ENCODE assay signal across 21 cellular contexts in the genomic region with DNA sequence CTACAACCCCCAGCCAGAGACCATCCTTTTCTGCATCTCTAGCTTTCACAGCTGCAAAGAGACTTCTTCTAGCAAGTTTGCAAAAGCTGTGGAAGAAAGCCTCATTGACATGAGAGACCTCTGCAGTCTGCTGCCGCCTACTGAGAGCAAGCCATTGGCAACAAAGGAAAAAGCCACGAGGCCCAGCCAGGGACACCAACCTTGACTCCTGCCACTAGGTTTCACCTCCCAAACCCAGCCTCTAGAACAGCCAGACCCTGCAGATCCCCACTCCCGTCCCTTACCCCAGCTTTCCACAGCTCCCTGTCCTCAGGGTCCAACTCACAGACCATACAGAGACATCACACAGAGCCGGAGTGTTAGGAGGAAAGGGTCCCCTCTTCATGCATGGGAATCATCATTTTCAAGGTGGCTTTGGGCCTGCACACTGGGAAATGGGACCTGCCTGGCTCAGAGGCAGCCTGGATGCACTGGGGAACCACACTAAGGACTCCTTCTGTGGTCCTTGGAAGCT. TPM values are rescaled to one million over a fixed set of nuclear protein-coding genes. Genes with fewer than 3 reads are reported as not detected.
DNase-seq lines count a peak whose midpoint lies in the region; TF ChIP-seq lines count a peak whose summit lies in the region.
"Had no signal": no experiment of that assay in that cellular context is flagged by ENCODE, and none has a peak within 500 bp of the region (broad histone marks: within the 10 kb centered on the region; RNA-seq: fewer than 3 reads in every experiment).

No MANE protein-coding gene starts in this region.

- WGBS in endodermal cell (ENCODE audit: insufficient coverage in 1 of 2, insufficient read length in 1 of 2), 2 experiments: 88 to 100% methylated on average over 3 to 4 of the region's 4 CpGs

- no peaks in the 10 kb centered on the region for H3K9me3 ChIP-seq in endodermal cell (ENCODE audit: control insufficient read depth, low read length)
- H3K9me3 ChIP-seq: BE2C, Caco-2 had no signal

- H3K27ac Mint-ChIP-seq in HFFc6 (no peak overlapping the region), endodermal cell (no peak overlapping the region), osteocyte (ENCODE audit: unreplicated experiment) (no peak overlapping the region)
- H3K27ac Mint-ChIP-seq in T-helper 2 cell treated with Interferon-gamma antibody and Interleukin-4, amounts not matched to agents 5 μg/mL and 100 μg/mL, for 36 hours: no peak overlapping the region
- H3K27ac Mint-ChIP-seq: CD4-positive, alpha-beta T cell; GM23338 had no signal

- no peak overlapping the region for H3K4me3 Mint-ChIP-seq in HFFc6
- no peak overlapping the region for H3K4me3 Mint-ChIP-seq in endodermal cell
- H3K4me3 Mint-ChIP-seq in osteocyte (ENCODE audit: unreplicated experiment): no peak overlapping the region
- no peak overlapping the region for H3K4me3 Mint-ChIP-seq in T-helper 2 cell treated with Interferon-gamma antibody and Interleukin-4, amounts not matched to agents 5 μg/mL and 100 μg/mL, for 36 hours
- H3K4me3 Mint-ChIP-seq: CD4-positive, alpha-beta T cell; GM23338 had no signal

- H3K27ac ChIP-seq in endodermal cell (ENCODE audit: low read depth, low read length): no peak overlapping the region
- H3K27ac ChIP-seq: HL-60 had no signal

- peak; percentile 7; the same call in 1 of the 2 replicates for TF ChIP-seq CTCF in HFFc6 (IDR thresholded peaks at IDR 0.05)
- no peak for TF ChIP-seq CTCF in endodermal cell (conservative IDR thresholded peaks at IDR 0.05)
- no peak for TF ChIP-seq CTCF in osteocyte (IDR thresholded peaks at IDR 0.05)

- H3K36me3 Mint-ChIP-seq in HFFc6 (ENCODE audit: low read depth) (no peaks in the 10 kb centered on the region), endodermal cell (ENCODE audit: low read depth) (no peaks in the 10 kb centered on the region), osteocyte (ENCODE audit: unreplicated experiment) (no peaks in the 10 kb centered on the region)
- no peaks in the 10 kb centered on the region for H3K36me3 Mint-ChIP-seq in T-helper 2 cell treated with Interferon-gamma antibody and Interleukin-4, amounts not matched to agents 5 μg/mL and 100 μg/mL, for 36 hours (ENCODE audit: low read depth)

- no peak overlapping the region for H3K9ac ChIP-seq in endodermal cell (ENCODE audit: extremely low read depth, low read length, poor library complexity, severe bottlenecking)

- H3K36me3 ChIP-seq in H7 (replicated peaks; ENCODE audit: control insufficient read depth, insufficient read depth, low read length) (no peaks in the 10 kb centered on the region), endodermal cell (ENCODE audit: control insufficient read depth, insufficient read depth, low read length) (no peaks in the 10 kb centered on the region)
- H3K36me3 ChIP-seq: BE2C had no signal

- no peaks in the 10 kb centered on the region for H3K4me1 ChIP-seq in endodermal cell (ENCODE audit: control insufficient read depth, insufficient read depth, low read length)
- H3K4me1 ChIP-seq: Caco-2 had no signal

- peaks cover 52% of the 10 kb centered on the region for H3K27me3 Mint-ChIP-seq in HFFc6 (ENCODE audit: insufficient read depth)
- H3K27me3 Mint-ChIP-seq in endodermal cell (ENCODE audit: insufficient read depth): peaks cover 52% of the 10 kb centered on the region
- peaks cover 19% of the 10 kb centered on the region for H3K27me3 Mint-ChIP-seq in osteocyte (ENCODE audit: unreplicated experiment)
- H3K27me3 Mint-ChIP-seq in T-helper 2 cell treated with Interferon-gamma antibody and Interleukin-4, amounts not matched to agents 5 μg/mL and 100 μg/mL, for 36 hours (ENCODE audit: low read depth): peaks cover 16% of the 10 kb centered on the region

- H3K4me3 ChIP-seq in H7 (ENCODE audit: insufficient read depth, low read depth, low read length): no peak overlapping the region
- H3K4me3 ChIP-seq in endodermal cell (ENCODE audit: low read length): no peak overlapping the region
- H3K4me3 ChIP-seq: GM23338 had no signal

- no peaks in the 10 kb centered on the region for H3K4me1 Mint-ChIP-seq in HFFc6 (ENCODE audit: low read depth)
- no peaks in the 10 kb centered on the region for H3K4me1 Mint-ChIP-seq in endodermal cell
- H3K4me1 Mint-ChIP-seq in osteocyte (ENCODE audit: unreplicated experiment): no peaks in the 10 kb centered on the region
- H3K4me1 Mint-ChIP-seq in T-helper 2 cell treated with Interferon-gamma antibody and Interleukin-4, amounts not matched to agents 5 μg/mL and 100 μg/mL, for 36 hours (ENCODE audit: low read depth): no peaks in the 10 kb centered on the region

- DNase-seq in H7 (peak; percentile 8), HFFc6 (no peak), endodermal cell (peak; percentile 25), osteocyte (ENCODE audit: extremely low spot score, unreplicated experiment) (peak; percentile 67), NCI-H2081 treated with DMSO at 0.1 percent for 48 hours (lab: John Stamatoyannopoulos, UW) (no peak), T1000 (lab: John Stamatoyannopoulos, UW) (no peak)
- DNase-seq in T-helper 2 cell treated with Interferon-gamma antibody and Interleukin-4, amounts not matched to agents 5 μg/mL and 100 μg/mL, for 36 hours (ENCODE audit: low spot score): no peak
- DNase-seq: ACHN; C1 segment of cervical spinal cord; Caco-2; CD4-positive, alpha-beta T cell; DMS153; DMS79; GDM1; IMR-90; KBM-7 had no signal

- H3K9me3 Mint-ChIP-seq in HFFc6 (no peaks in the 10 kb centered on the region), endodermal cell (peaks cover 3% of the 10 kb centered on the region), osteocyte (ENCODE audit: unreplicated experiment) (no peaks in the 10 kb centered on the region)
- H3K9me3 Mint-ChIP-seq in T-helper 2 cell treated with Interferon-gamma antibody and Interleukin-4, amounts not matched to agents 5 μg/mL and 100 μg/mL, for 36 hours: peaks cover 1% of the 10 kb centered on the region
- H3K9me3 Mint-ChIP-seq: CD4-positive, alpha-beta T cell had no signal

- H3K27me3 ChIP-seq in H7 (ENCODE audit: control insufficient read depth, insufficient read depth, low read length): peaks cover 13% of the 10 kb centered on the region
- peaks cover 8% of the 10 kb centered on the region for H3K27me3 ChIP-seq in endodermal cell (ENCODE audit: control insufficient read depth, insufficient read depth, low read length, poor library complexity, severe bottlenecking)
- H3K27me3 ChIP-seq: BE2C had no signal

RNA-seq across cellular contexts. Expression of a gene that starts 14.6 kb away (rescaled TPM):
- total RNA-seq in H7 (2014; rRNA removed; shearing (Covaris generic)): not detected in 2 replicates
- total RNA-seq in HFFc6 (2021; fragmentation: NEBNext Ultra II Directional; extraction: Animal tissue kit (Norgen Biotek cat#: 25700)): not detected
- total RNA-seq in endodermal cell (not detected), osteocyte (not detected in 2 replicates)
- not detected for polyA plus RNA-seq in endodermal cell (2013, experiment 1 of 2)
- not detected for polyA plus RNA-seq in endodermal cell (2013, experiment 2 of 2)
- total RNA-seq: Caco-2; CD4-positive, alpha-beta T cell; Daoy; GM23338; HT1080; IMR-90 had no signal
- polyA plus RNA-seq: GM23338, IMR-90 had no signal

RNA-seq across cellular contexts. Expression of a gene that starts 51.1 kb away (rescaled TPM):
- total RNA-seq in H7 (2014; rRNA removed; shearing (Covaris generic)): not detected in 2 replicates
- total RNA-seq in HFFc6 (2021; fragmentation: NEBNext Ultra II Directional; extraction: Animal tissue kit (Norgen Biotek cat#: 25700)): not detected
- total RNA-seq in endodermal cell (not detected), osteocyte (not detected in 2 replicates)
- polyA plus RNA-seq in endodermal cell (2013, experiment 1 of 2): 1.1 TPM
- polyA plus RNA-seq in endodermal cell (2013, experiment 2 of 2): 1.1 TPM
- total RNA-seq: CD4-positive, alpha-beta T cell; Daoy; GM23338; HT1080; IMR-90 had no signal
- polyA plus RNA-seq: GM23338, IMR-90 had no signal

RNA-seq across cellular contexts. Expression of a gene that starts 54.8 kb away (rescaled TPM):
- not detected in 2 replicates for total RNA-seq in H7 (2014; rRNA removed; shearing (Covaris generic))
- total RNA-seq in HFFc6 (2021; fragmentation: NEBNext Ultra II Directional; extraction: Animal tissue kit (Norgen Biotek cat#: 25700)): not detected
- total RNA-seq in endodermal cell (not detected), osteocyte (0.32 and 0.34 TPM in 2 replicates)
- 2.6 TPM for polyA plus RNA-seq in endodermal cell (2013, experiment 1 of 2)
- polyA plus RNA-seq in endodermal cell (2013, experiment 2 of 2): 2.5 TPM
- total RNA-seq: Caco-2; CD4-positive, alpha-beta T cell; Daoy; GM23338; HT1080; IMR-90 had no signal
- polyA plus RNA-seq: IMR-90 had no signal

Comparison
In these comparisons a context has a peak if more than half of its experiments do, and no peak if none do; other contexts are left out.
1. DNase-seq: peak in H7 (single experiment), endodermal cell (single experiment) and osteocyte (single experiment); none in HFFc6 (single experiment), T-helper 2 cell treated with Interferon-gamma antibody and Interleukin-4, amounts not matched to agents 5 μg/mL and 100 μg/mL, for 36 hours (single experiment), NCI-H2081 treated with DMSO at 0.1 percent for 48 hours (single experiment) and T1000 (single experiment).